ENCODE assay signal across 25 cellular contexts in genomic region chr20:17882065-17882833, GRCh38.
A peak's percentile ranks its signal among the peaks of the same experiment; 100 is the strongest.
DNase-seq lines count a peak whose midpoint lies in the region; ATAC-seq and TF ChIP-seq lines count a peak whose summit lies in the region.
"Had no signal": no experiment of that assay in that cellular context is flagged by ENCODE, and none has a peak within 500 bp of the region (broad histone marks: within the 10 kb centered on the region; RNA-seq: fewer than 3 reads in every experiment).

No MANE protein-coding gene starts in this region.

- WGBS in body of pancreas, 2 donors = 77 to 78% methylated on average over 7 to 12 of the region's 17 CpGs

- H3K27ac ChIP-seq in HEK293 (ENCODE audit: extremely low read depth, low read depth, low read length) (no peak overlapping the region), cingulate gyrus (ENCODE audit: low read depth, low read length) (peak overlapping the region; percentile 39), neural progenitor cell (no peak overlapping the region), body of pancreas (no peak overlapping the region)
- H3K27ac ChIP-seq: SK-N-MC, thoracic aorta had no signal

- no peak overlapping the region for H3K4me3 ChIP-seq in HEK293 (ENCODE audit: low read depth, low read length)
- no peak overlapping the region for H3K4me3 ChIP-seq in neural progenitor cell
- H3K4me3 ChIP-seq in body of pancreas = no peak overlapping the region
- H3K4me3 ChIP-seq: SK-N-MC, thoracic aorta had no signal

- TF ChIP-seq POLR2A in body of pancreas (IDR thresholded peaks at IDR 0.05) = no peak

- no peak overlapping the region for H2AFZ ChIP-seq in neural progenitor cell (replicated peaks)

- no peaks in the 10 kb centered on the region for H3K79me2 ChIP-seq in neural progenitor cell (ENCODE audit: low read depth)

- H3K4me3 Mint-ChIP-seq in nephron progenitor cell (no peak overlapping the region), neural progenitor cell (no peak overlapping the region)
- H3K4me3 Mint-ChIP-seq: activated CD4-positive, alpha-beta T cell treated with anti-CD3 and anti-CD28 coated beads, Interleukin-2, amount 10 ng/mL, durations not matched to agents 7 days and 5 days; CD4-positive, alpha-beta T cell; T-helper 17 cell had no signal

- no peak overlapping the region for H3K9ac ChIP-seq in neural progenitor cell

- H3K4me1 ChIP-seq in HEK293 (ENCODE audit: control insufficient read depth, insufficient read depth, low read length) (no peaks in the 10 kb centered on the region), neural progenitor cell (peaks cover 11% of the 10 kb centered on the region), body of pancreas (no peaks in the 10 kb centered on the region)

- H3K4me1 Mint-ChIP-seq in nephron progenitor cell = peaks cover 62% of the 10 kb centered on the region
- H3K4me1 Mint-ChIP-seq in neural progenitor cell = peaks cover 35% of the 10 kb centered on the region

- intact Hi-C loops in body of pancreas (cut with DNase I) = no loop called here

- TF ChIP-seq CTCF in HEK293 (tag by site-specific recombination; IDR thresholded peaks at IDR 0.05) (no peak), nephron progenitor cell (IDR thresholded peaks at IDR 0.05) (no peak), neural progenitor cell (IDR thresholded peaks at IDR 0.05) (no peak), body of pancreas (IDR thresholded peaks at IDR 0.05) (no peak)

- H3K27me3 ChIP-seq in neural progenitor cell (no peaks in the 10 kb centered on the region), body of pancreas (no peaks in the 10 kb centered on the region)

- POLR2A ChIA-PET in HEK293 (lab: Yijun Ruan, JAX) = no interaction called here

- peak overlapping the region; percentile 48 for H3K27ac Mint-ChIP-seq in nephron progenitor cell
- H3K27ac Mint-ChIP-seq in neural progenitor cell = no peak overlapping the region
- H3K27ac Mint-ChIP-seq: activated naive CD4-positive, alpha-beta T cell treated with anti-CD3 and anti-CD28 coated beads, Interleukin-2, amount 50 U/mL, for 72 hours; CD4-positive, alpha-beta T cell; T-helper 17 cell had no signal

- no peaks in the 10 kb centered on the region for H4K20me1 ChIP-seq in neural progenitor cell (ENCODE audit: low read depth)

- ATAC-seq in body of pancreas = no peak
- ATAC-seq: activated naive CD4-positive, alpha-beta T cell treated with anti-CD3 and anti-CD28 coated beads, Interleukin-2, amount 50 U/mL, for 72 hours; right cardiac atrium; T-helper 17 cell had no signal

- DNase-seq in nephron progenitor cell (no peak), superior temporal gyrus (ENCODE audit: extremely low spot score) (peak; percentile 19), neural progenitor cell (ENCODE audit: low spot score) (no peak), body of pancreas (no peak), AG08396 (ENCODE audit: low spot score) (no peak), NCI-H2029 treated with DMSO at 0.1 percent for 48 hours (lab: John Stamatoyannopoulos, UW) (no peak)
- DNase-seq: activated CD4-positive, alpha-beta T cell treated with anti-CD3 and anti-CD28 coated beads, Interleukin-2, amount 10 ng/mL, durations not matched to agents 7 days and 5 days; aorta; CD4-positive, alpha-beta T cell; central memory CD4-positive, alpha-beta T cell; DMS 273 treated with DMSO at 0.1 percent for 48 hours; foreskin fibroblast; Kasumi-1; NCI-H1092; NCI-H2107; NCI-H510A; NK-92 treated with Interleukin-12 subunit alpha and Interleukin-12 subunit beta, amount 100 ng/mL, for 24 hours; right cardiac atrium; stimulated activated CD4-positive, alpha-beta T cell treated with anti-CD3 and anti-CD28 coated beads, Interleukin-15, amount 100 ng/mL, for 24 hours; T-helper 17 cell had no signal

- peaks cover 5% of the 10 kb centered on the region for H3F3A ChIP-seq in neural progenitor cell (ENCODE audit: low read depth)

- H3K27me3 Mint-ChIP-seq in nephron progenitor cell (ENCODE audit: low read depth, poor library complexity) (peaks cover 12% of the 10 kb centered on the region), neural progenitor cell (ENCODE audit: insufficient read depth, low read depth) (peaks cover 12% of the 10 kb centered on the region)

- H3K9me3 ChIP-seq in HEK293 (ENCODE audit: control insufficient read depth, insufficient read depth, low read depth, low read length) = no peaks in the 10 kb centered on the region
- H3K9me3 ChIP-seq in neural progenitor cell (ENCODE audit: low read depth) = no peaks in the 10 kb centered on the region
- H3K9me3 ChIP-seq in body of pancreas = no peaks in the 10 kb centered on the region
- H3K9me3 ChIP-seq: thoracic aorta had no signal

- H3K4me2 ChIP-seq in neural progenitor cell = no peak overlapping the region

- CTCF ChIA-PET in HEK293 (lab: Yijun Ruan, JAX) = no interaction called here

- H3K36me3 Mint-ChIP-seq in nephron progenitor cell (ENCODE audit: low read depth) = no peaks in the 10 kb centered on the region
- H3K36me3 Mint-ChIP-seq in neural progenitor cell = no peaks in the 10 kb centered on the region
- H3K36me3 Mint-ChIP-seq: activated naive CD4-positive, alpha-beta T cell treated with anti-CD3 and anti-CD28 coated beads, Interleukin-2, amount 50 U/mL, for 72 hours had no signal

- H3K36me3 ChIP-seq in HEK293 (ENCODE audit: control insufficient read depth in 2 of 2, insufficient read depth in 1 of 2, low read length in 2 of 2) = no peaks in the 10 kb centered on the region
- H3K36me3 ChIP-seq in neural progenitor cell = no peaks in the 10 kb centered on the region
- H3K36me3 ChIP-seq in body of pancreas (replicated peaks in 1 of 2; ENCODE audit: insufficient read depth in 1 of 2, low read depth in 2 of 2) = no peaks in the 10 kb centered on the region
- H3K36me3 ChIP-seq: thoracic aorta had no signal

- no peaks in the 10 kb centered on the region for H3K9me3 Mint-ChIP-seq in nephron progenitor cell
- H3K9me3 Mint-ChIP-seq in neural progenitor cell = no peaks in the 10 kb centered on the region
- H3K9me3 Mint-ChIP-seq: activated CD4-positive, alpha-beta T cell treated with anti-CD3 and anti-CD28 coated beads, Interleukin-2, amount 10 ng/mL, durations not matched to agents 7 days and 5 days; activated naive CD4-positive, alpha-beta T cell treated with anti-CD3 and anti-CD28 coated beads, Interleukin-2, amount 50 U/mL, for 72 hours; CD4-positive, alpha-beta T cell had no signal

TF ChIP-seq in HEK293, 187 proteins besides CTCF, POLR2A, EP300 and RAD21:
- TF ChIP-seq EGR2 (tag by site-specific recombination; IDR thresholded peaks at IDR 0.05; ENCODE audit: low read depth) = peak; percentile 71; the same call in 1 of the 2 replicates
- peak; percentile 72 for TF ChIP-seq ZFHX2 (tag by site-specific recombination; conservative IDR thresholded peaks at IDR 0.05)
- no peak for TF ChIP-seq ZNF354C (tag by site-specific recombination; IDR thresholded peaks at IDR 0.05; ENCODE audit: borderline replicate concordance, low read depth)
